In genomic region chr9:18317896-18318295, GRCh38 we compare ENCODE assay signal across 31 cellular contexts.
"Had no signal": no experiment of that assay in that cellular context is flagged by ENCODE, and none has a peak within 500 bp of the region (broad histone marks: within the 10 kb centered on the region; RNA-seq: fewer than 3 reads in every experiment).

No MANE protein-coding gene starts in this region.

- FAIRE-seq: pancreas, small intestine had no signal

- H3K4me1 ChIP-seq: pancreas, prostate gland, sigmoid colon, thyroid gland, upper lobe of right lung had no signal

- H3K4me2 ChIP-seq: hepatocyte had no signal

- H2AFZ ChIP-seq: hepatocyte had no signal

- H3K9me3 ChIP-seq: gastroesophageal sphincter, pancreas, prostate gland, thyroid gland, upper lobe of right lung had no signal

- H3K27me3 ChIP-seq: dorsolateral prefrontal cortex, gastroesophageal sphincter, hepatocyte, pancreas, sigmoid colon, thyroid gland, upper lobe of right lung had no signal

- H3K27ac ChIP-seq: coronary artery, dorsolateral prefrontal cortex, gastroesophageal sphincter, hepatocyte, pancreas, prostate gland, sigmoid colon, thyroid gland, upper lobe of right lung, WERI-Rb-1 had no signal

- ATAC-seq: activated CD4-positive, CD25-positive, alpha-beta regulatory T cell treated with anti-CD3 and anti-CD28 coated beads, Interleukin-2, amount 50 U/mL, for 24 hours; activated naive CD8-positive, alpha-beta T cell treated with anti-CD3 and anti-CD28 coated beads, Interleukin-2, amount 50 U/mL, for 24 hours; esophagus mucosa; gastroesophageal sphincter; left cardiac atrium; left ventricle myocardium superior; pancreas; stimulated activated memory B cell treated with anti-CD40 and anti-IgM and Interleukin-4, amounts not matched to agents 10 μg/mL and 1 μg/mL and 100 μg/mL, for 72 hours; stimulated activated naive CD8-positive, alpha-beta T cell treated with anti-CD3 and anti-CD28 coated beads, Interleukin-15, amount 100 ng/mL, for 72 hours; T-helper 17 cell; upper lobe of right lung had no signal

- H3K79me2 ChIP-seq: hepatocyte had no signal

- H3K4me3 ChIP-seq: coronary artery, dorsolateral prefrontal cortex, gastroesophageal sphincter, hepatocyte, pancreas, prostate gland, sigmoid colon, thyroid gland, upper lobe of right lung had no signal

- DNase-seq: activated CD4-positive, alpha-beta memory T cell treated with anti-CD3 and anti-CD28 coated beads for 36 hours; activated CD4-positive, alpha-beta T cell treated with anti-CD3 and anti-CD28 coated beads for 48 hours; activated CD8-positive, alpha-beta memory T cell treated with anti-CD3 and anti-CD28 coated beads, Interleukin-2, amount 50 U/mL, for 4 hours; activated gamma-delta T cell treated with Interleukin-2 at 50 U/mL for 16 hours; activated naive CD4-positive, alpha-beta T cell treated with anti-CD3 and anti-CD28 coated beads, Interleukin-2, amount 50 U/mL, for 16 hours; activated naive CD8-positive, alpha-beta T cell treated with anti-CD3 and anti-CD28 coated beads, Interleukin-2, amount 50 U/mL, for 24 hours; activated T-cell treated with anti-CD3 and anti-CD28 coated beads, Interleukin-2, amount 50 U/mL, for 24 hours; dorsolateral prefrontal cortex; effector memory CD4-positive, alpha-beta T cell; islet precursor cell; left cardiac atrium; left ventricle myocardium superior; naive B cell; pancreas; sigmoid colon; small intestine; stimulated activated CD4-positive, alpha-beta T cell treated with anti-CD3 and anti-CD28 coated beads, Interleukin-4, amount 100 ng/mL, for 4 hours; stimulated activated CD8-positive, alpha-beta memory T cell treated with anti-CD3 and anti-CD28 coated beads, Interleukin-4, amount 100 ng/mL, for 48 hours; stimulated activated naive CD8-positive, alpha-beta T cell treated with anti-CD3 and anti-CD28 coated beads, Interleukin-15, amount 100 ng/mL, for 72 hours; T-helper 17 cell; T1000; thyroid gland; upper lobe of right lung; WERI-Rb-1 had no signal

- H3K36me3 ChIP-seq: gastroesophageal sphincter, pancreas, prostate gland, sigmoid colon, thyroid gland, upper lobe of right lung, WERI-Rb-1 had no signal
